In the genomic region with DNA sequence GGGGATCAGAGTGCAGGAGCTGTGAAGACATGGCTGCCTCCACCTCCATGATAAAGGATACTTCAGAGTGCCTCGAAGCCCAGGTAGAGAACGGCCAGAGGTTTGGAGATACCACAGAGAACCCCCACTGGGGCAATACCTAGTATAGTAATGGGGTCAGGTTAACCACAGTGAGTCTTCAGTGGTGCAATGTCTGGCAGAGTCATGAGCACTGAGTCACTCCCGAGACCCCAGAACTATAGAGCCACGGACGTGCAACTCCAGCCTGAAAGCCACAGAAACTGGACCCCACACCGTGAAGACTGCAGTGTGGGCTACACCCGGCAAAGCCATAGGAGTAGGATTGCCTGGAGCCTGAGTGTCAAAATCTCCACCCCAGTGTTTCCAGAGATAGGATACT, we compare ENCODE assay signal across 22 cellular contexts.
"Had no signal": no experiment of that assay in that cellular context is flagged by ENCODE, and none has a peak within 500 bp of the region (broad histone marks: within the 10 kb centered on the region; RNA-seq: fewer than 3 reads in every experiment).

No MANE protein-coding gene starts in this region.

- H3K27ac Mint-ChIP-seq: immature natural killer cell; natural killer cell; stimulated activated naive B cell treated with anti-CD40 and anti-IgM and Interleukin-4, amounts not matched to agents 10 μg/mL and 1 μg/mL and 100 μg/mL, for 72 hours; type B pancreatic cell had no signal

- H3K27me3 ChIP-seq: dorsolateral prefrontal cortex, neutrophil, pancreas, right lobe of liver, stomach, thyroid gland had no signal

- H3K9me3 ChIP-seq: lower lobe of right lung, neutrophil, pancreas, right lobe of liver, thyroid gland had no signal

- H3K4me1 Mint-ChIP-seq: immature natural killer cell; natural killer cell; neural crest cell; stimulated activated naive B cell treated with anti-CD40 and anti-IgM and Interleukin-4, amounts not matched to agents 10 μg/mL and 1 μg/mL and 100 μg/mL, for 72 hours had no signal

- H3K4me1 ChIP-seq: lower lobe of right lung, pancreas, right lobe of liver, stomach, thyroid gland had no signal

- H3K27ac ChIP-seq: dorsolateral prefrontal cortex, lower lobe of right lung, neutrophil, pancreas, right lobe of liver, stomach, thyroid gland had no signal

- H3K36me3 ChIP-seq: lower lobe of right lung, neutrophil, pancreas, right lobe of liver, stomach, thyroid gland had no signal

- H3K9me3 Mint-ChIP-seq: neural crest cell, type B pancreatic cell had no signal

- H3K4me2 ChIP-seq: smooth muscle cell had no signal

- H3K4me3 Mint-ChIP-seq: immature natural killer cell; natural killer cell; neural crest cell; stimulated activated naive B cell treated with anti-CD40 and anti-IgM and Interleukin-4, amounts not matched to agents 10 μg/mL and 1 μg/mL and 100 μg/mL, for 72 hours; type B pancreatic cell had no signal

- DNase-seq: cerebellar nuclear complex; dorsolateral prefrontal cortex; effector CD4-positive, alpha-beta T cell; hypothalamus; immature natural killer cell; left ventricle myocardium superior; lower lobe of right lung; natural killer cell; pancreas; right lobe of liver; stimulated activated CD4-positive, alpha-beta T cell treated with anti-CD3 and anti-CD28 coated beads, Interleukin-2, amount 100 ng/mL, for 24 hours; stimulated activated CD4-positive, alpha-beta T cell treated with anti-CD3 and anti-CD28 coated beads, Interleukin-4, amount 100 ng/mL, for 24 hours; stimulated activated naive B cell treated with anti-CD40 and anti-IgM and Interleukin-4, amounts not matched to agents 10 μg/mL and 1 μg/mL and 100 μg/mL, for 72 hours; stomach; thyroid gland had no signal

- H3K27me3 Mint-ChIP-seq: stimulated activated naive B cell treated with anti-CD40 and anti-IgM and Interleukin-4, amounts not matched to agents 10 μg/mL and 1 μg/mL and 100 μg/mL, for 72 hours; type B pancreatic cell had no signal

- H3K36me3 Mint-ChIP-seq: immature natural killer cell; natural killer cell; stimulated activated naive B cell treated with anti-CD40 and anti-IgM and Interleukin-4, amounts not matched to agents 10 μg/mL and 1 μg/mL and 100 μg/mL, for 72 hours; type B pancreatic cell had no signal

- ATAC-seq: left ventricle myocardium superior, natural killer cell, pancreas, right lobe of liver had no signal

- H3K4me3 ChIP-seq: dorsolateral prefrontal cortex, lower lobe of right lung, pancreas, right lobe of liver, smooth muscle cell, stomach, thyroid gland had no signal

- FAIRE-seq: colon, frontal cortex, keratinocyte, pancreas had no signal
